16 cellular contexts compared by ENCODE assay signal in genomic region chr3:158279584-158279983, GRCh38.
"Had no signal": no experiment of that assay in that cellular context is flagged by ENCODE, and none has a peak within 500 bp of the region (broad histone marks: within the 10 kb centered on the region; RNA-seq: fewer than 3 reads in every experiment).

No MANE protein-coding gene starts in this region.

- H3K79me2 ChIP-seq: hepatocyte had no signal

- H3K4me3 ChIP-seq: gastroesophageal sphincter, hepatocyte, thyroid gland, vagina had no signal

- FAIRE-seq: kidney, small intestine had no signal

- H3K36me3 ChIP-seq: brain microvascular endothelial cell, thyroid gland, vagina had no signal

- H3K9me3 ChIP-seq: gastroesophageal sphincter, thyroid gland, vagina had no signal

- H3K27me3 ChIP-seq: brain microvascular endothelial cell, gastroesophageal sphincter, hepatocyte, thyroid gland, vagina had no signal

- H3K4me1 ChIP-seq: gastroesophageal sphincter, thyroid gland, vagina had no signal

- H3K27ac ChIP-seq: brain microvascular endothelial cell, epithelial cell of prostate, gastroesophageal sphincter, hepatocyte, thyroid gland, vagina had no signal

- H3K4me2 ChIP-seq: hepatocyte had no signal

- H2AFZ ChIP-seq: hepatocyte had no signal

- ATAC-seq: activated CD8-positive, alpha-beta memory T cell treated with anti-CD3 and anti-CD28 coated beads, Interleukin-2, amount 10 ng/mL, durations not matched to agents 7 days and 5 days; gastroesophageal sphincter; left ventricle myocardium superior; right cardiac atrium had no signal

- DNase-seq: activated CD8-positive, alpha-beta memory T cell treated with anti-CD3 and anti-CD28 coated beads, Interleukin-2, amount 10 ng/mL, durations not matched to agents 7 days and 5 days; activated gamma-delta T cell; activated T-cell treated with anti-CD3 and anti-CD28 coated beads, Interleukin-2, amount 50 U/mL, for 48 hours; brain microvascular endothelial cell; effector memory CD4-positive, alpha-beta T cell; kidney; left ventricle myocardium superior; mesendoderm; occipital lobe; right cardiac atrium; small intestine; thyroid gland had no signal
